In genomic region chr1:156103521-156103947, GRCh38 we compare ENCODE assay signal across 8 cellular contexts. TPM values are rescaled to one million over a fixed set of nuclear protein-coding genes. Genes with fewer than 3 reads are reported as not detected.
DNase-seq lines count a peak whose midpoint lies in the region; ATAC-seq, FAIRE-seq and TF ChIP-seq lines count a peak whose summit lies in the region.

No MANE protein-coding gene starts in this region.

- TF ChIP-seq POLR2A in body of pancreas (IDR thresholded peaks at IDR 0.05): no peak

- TF ChIP-seq CTCF in cardiac muscle cell (IDR thresholded peaks at IDR 0.05; ENCODE audit: low read depth, low read length) (no peak), body of pancreas (IDR thresholded peaks at IDR 0.05) (no peak), upper lobe of right lung (IDR thresholded peaks at IDR 0.05) (no peak)

- peak overlapping the region; percentile 98 for H3K27ac Mint-ChIP-seq in memory B cell

- H3K36me3 Mint-ChIP-seq in memory B cell: no peaks in the 10 kb centered on the region

- H3K36me3 ChIP-seq in cardiac muscle cell (no peaks in the 10 kb centered on the region), body of pancreas (replicated peaks in 1 of 2; ENCODE audit: insufficient read depth in 1 of 2, low read depth in 2 of 2) (no peaks in the 10 kb centered on the region), upper lobe of right lung (no peaks in the 10 kb centered on the region)

- H3K27ac ChIP-seq in cardiac muscle cell (peak overlapping the region; percentile 98), body of pancreas (peak overlapping the region; percentile 33 to 98 (median 92)), upper lobe of right lung (peak overlapping the region; percentile 97)

- intact Hi-C loops in cardiac septum (cut with DNase I) (no loop called here), body of pancreas (cut with DNase I) (no loop called here), upper lobe of right lung (cut with DNase I) (no loop called here)

- H3K4me3 Mint-ChIP-seq in memory B cell: no peak overlapping the region

- H3K9me3 Mint-ChIP-seq in memory B cell: no peaks in the 10 kb centered on the region

- WGBS in body of pancreas, 2 donors: 61 to 63% methylated on average over 5 to 9 of the region's 9 CpGs

- H3K27me3 Mint-ChIP-seq in memory B cell: no peaks in the 10 kb centered on the region

- FAIRE-seq in frontal cortex (lab: Jason Lieb, UNC): no peak

- ATAC-seq in body of pancreas: no peak
- ATAC-seq in memory B cell (ENCODE audit: low read depth): no peak
- ATAC-seq in upper lobe of right lung: no peak
- no peak for ATAC-seq in HG03159 (IDR thresholded peaks at IDR 0.05; ENCODE audit: unreplicated experiment)

- no peaks in the 10 kb centered on the region for H3K9me3 ChIP-seq in cardiac muscle cell (ENCODE audit: low read depth)
- H3K9me3 ChIP-seq in body of pancreas: no peaks in the 10 kb centered on the region
- H3K9me3 ChIP-seq in upper lobe of right lung: no peaks in the 10 kb centered on the region

- peaks cover 28% of the 10 kb centered on the region for H3K4me1 Mint-ChIP-seq in memory B cell

- H3K4me3 ChIP-seq in cardiac muscle cell (no peak overlapping the region), body of pancreas (no peak overlapping the region), upper lobe of right lung (no peak overlapping the region)

- no peaks in the 10 kb centered on the region for H3K27me3 ChIP-seq in cardiac muscle cell
- no peaks in the 10 kb centered on the region for H3K27me3 ChIP-seq in body of pancreas
- H3K27me3 ChIP-seq in upper lobe of right lung: no peaks in the 10 kb centered on the region

- H3K4me1 ChIP-seq in cardiac muscle cell (ENCODE audit: low read depth) (peaks cover 45% of the 10 kb centered on the region), body of pancreas (peaks cover 51% of the 10 kb centered on the region), upper lobe of right lung (peaks cover 48% of the 10 kb centered on the region)

- DNase-seq in cardiac muscle cell (ENCODE audit: low read depth in 1 of 2, low spot score in 1 of 2) (peak in 1 of 2 donors; percentile 54), cardiac septum (ENCODE audit: low spot score) (no peak), body of pancreas (no peak), memory B cell (ENCODE audit: low spot score in 2 of 2) (no peak), upper lobe of right lung (no peak), frontal cortex (ENCODE audit: low spot score in 2 of 2) (no peak), cerebellum (ENCODE audit: low spot score) (no peak)

RNA-seq across cellular contexts. Expression of gene LMNA, which starts 11.0 kb away (rescaled TPM):
- 128 and 139 TPM in 2 replicates for total RNA-seq in cardiac muscle cell
- polyA plus RNA-seq in cardiac muscle cell: 99.4 and 149 TPM in 2 replicates
- total RNA-seq in cardiac septum: 298 TPM
- 100 to 1,000 TPM; 152 to 186 TPM for total RNA-seq in body of pancreas
- total RNA-seq in upper lobe of right lung: 235 TPM
- total RNA-seq in frontal cortex: 14.3 TPM
- 26.9 TPM for total RNA-seq in cerebellum

RNA-seq across cellular contexts. Expression of gene MEX3A, which starts 21.3 kb away (rescaled TPM):
- total RNA-seq in cardiac muscle cell (48.8 and 58.6 TPM in 2 replicates), cardiac septum (0.24 TPM), body of pancreas (1 to 10 TPM in 1 of 2 donors, under 1 TPM in 1; 0.99 to 4.7 TPM), upper lobe of right lung (0.52 TPM), frontal cortex (43.2 TPM), cerebellum (49.8 TPM)
- 17.2 and 24.8 TPM in 2 replicates for polyA plus RNA-seq in cardiac muscle cell

RNA-seq across cellular contexts. Expression of gene RAB25, which starts 42.6 kb away (rescaled TPM):
- 1.6 and 3.1 TPM in 2 replicates for total RNA-seq in cardiac muscle cell
- 2.1 and 2.4 TPM in 2 replicates for polyA plus RNA-seq in cardiac muscle cell
- not detected for total RNA-seq in cardiac septum
- 10 to 100 TPM; 31.3 to 66.7 TPM for total RNA-seq in body of pancreas
- total RNA-seq in upper lobe of right lung: 62.0 TPM
- not detected for total RNA-seq in frontal cortex
- not detected for total RNA-seq in cerebellum

RNA-seq across cellular contexts. Expression of gene LAMTOR2, which starts 49.0 kb away (rescaled TPM):
- total RNA-seq in cardiac muscle cell: 75.5 and 116 TPM in 2 replicates
- 199 and 208 TPM in 2 replicates for polyA plus RNA-seq in cardiac muscle cell
- 49.8 TPM for total RNA-seq in cardiac septum
- total RNA-seq in body of pancreas: 10 to 100 TPM; 44.2 to 47.5 TPM
- total RNA-seq in upper lobe of right lung: 49.7 TPM
- total RNA-seq in frontal cortex: 36.3 TPM
- 19.6 TPM for total RNA-seq in cerebellum

RNA-seq across cellular contexts. Expression of gene SEMA4A, which starts 49.9 kb away (rescaled TPM):
- total RNA-seq in cardiac muscle cell (3.6 and 8.6 TPM in 2 replicates), cardiac septum (2.7 TPM), body of pancreas (10 to 100 TPM in 1 of 2 donors, 1 to 10 TPM in 1; 2.6 to 11.9 TPM), upper lobe of right lung (30.7 TPM), frontal cortex (22.0 TPM), cerebellum (12.3 TPM)
- 0.65 and 2.9 TPM in 2 replicates for polyA plus RNA-seq in cardiac muscle cell
